ENCODE assay signal across 8 cellular contexts in the genomic region with DNA sequence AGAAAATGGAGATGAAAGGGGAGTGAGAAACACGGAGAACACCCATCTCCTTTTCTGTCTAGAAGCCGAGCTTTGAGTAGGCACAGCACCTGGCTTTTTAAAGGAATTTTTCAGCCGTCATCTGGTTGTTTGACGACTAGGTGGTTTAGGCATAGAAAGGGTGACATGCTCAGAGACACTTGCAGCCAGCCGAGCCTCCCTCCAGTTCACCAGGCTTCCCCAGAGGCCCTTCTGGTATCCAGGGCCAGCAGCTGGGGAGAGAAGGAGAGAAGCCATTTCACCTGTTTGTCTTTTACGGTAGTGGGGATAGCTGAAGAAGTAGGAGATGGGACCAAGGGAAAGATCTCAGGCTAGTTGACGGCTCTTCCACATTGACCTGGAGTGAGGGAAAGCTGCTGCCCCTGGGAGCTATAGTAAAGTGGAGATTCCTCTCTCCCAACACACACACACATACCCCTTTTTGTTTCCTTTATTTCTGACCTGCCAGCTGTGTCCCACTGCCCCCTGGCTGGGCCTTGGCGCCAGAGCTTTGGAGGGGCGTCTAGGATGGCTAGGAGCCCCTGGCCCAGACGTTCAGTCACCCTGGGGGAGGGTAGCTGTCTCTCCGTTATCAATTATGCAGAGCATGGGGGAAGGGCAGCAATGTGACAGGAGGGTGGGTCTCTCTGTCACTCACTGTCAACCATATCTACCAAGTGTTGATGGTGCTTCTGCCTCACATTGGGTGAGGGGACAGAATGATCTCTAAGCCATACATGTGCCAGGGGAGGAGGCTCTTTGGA. TPM values are rescaled to one million over a fixed set of nuclear protein-coding genes. Genes with fewer than 3 reads are reported as not detected.
A peak's percentile ranks its signal among the peaks of the same experiment; 100 is the strongest.
DNase-seq lines count a peak whose midpoint lies in the region; ATAC-seq and TF ChIP-seq lines count a peak whose summit lies in the region.

No MANE protein-coding gene starts in this region.

- DNase-seq in CD4-positive, CD25-positive, alpha-beta regulatory T cell, result no peak
- DNase-seq in LNCaP clone FGC (ENCODE audit: low read depth) (no peak), coronary artery (ENCODE audit: low spot score) (no peak), GF-D8 (lab: John Stamatoyannopoulos, UW) (no peak)
- DNase-seq in natural killer cell treated with Interleukin-12 subunit alpha and Interleukin-12 subunit beta and Interleukin-15 and Interleukin-18, amount 100 ng/mL, for 72 hours (ENCODE audit: low spot score), result no peak

- peak overlapping the region; percentile 85 for H3K4me3 ChIP-seq in CD4-positive, CD25-positive, alpha-beta regulatory T cell (ENCODE audit: low read depth, low read length)
- H3K4me3 ChIP-seq in LNCaP clone FGC (ENCODE audit: low read depth, low read length) (peak overlapping the region; percentile 65), coronary artery (peak overlapping the region; percentile 77)

- TF ChIP-seq CTCF in LNCaP clone FGC (IDR thresholded peaks at IDR 0.05; ENCODE audit: control insufficient read depth, extremely low read depth, insufficient read depth), result no peak
- TF ChIP-seq CTCF in coronary artery (IDR thresholded peaks at IDR 0.05), result no peak

- peak overlapping the region; percentile 85 to 93 (median 90) for H3K4me3 Mint-ChIP-seq in CD4-positive, CD25-positive, alpha-beta regulatory T cell
- H3K4me3 Mint-ChIP-seq in natural killer cell treated with Interleukin-12 subunit alpha and Interleukin-12 subunit beta and Interleukin-15 and Interleukin-18, amount 100 ng/mL, for 72 hours, result peak overlapping the region; percentile 87

- H3K27me3 ChIP-seq in CD4-positive, CD25-positive, alpha-beta regulatory T cell (ENCODE audit: control insufficient read depth, insufficient read depth, low read length), result no peaks in the 10 kb centered on the region

- H3K9me3 Mint-ChIP-seq in CD4-positive, CD25-positive, alpha-beta regulatory T cell, result no peaks in the 10 kb centered on the region
- no peaks in the 10 kb centered on the region for H3K9me3 Mint-ChIP-seq in natural killer cell treated with Interleukin-12 subunit alpha and Interleukin-12 subunit beta and Interleukin-15 and Interleukin-18, amount 100 ng/mL, for 72 hours

- H3K4me1 ChIP-seq in CD4-positive, CD25-positive, alpha-beta regulatory T cell (ENCODE audit: control insufficient read depth, insufficient read depth, low read length, poor library complexity, severe bottlenecking), result peaks cover 30% of the 10 kb centered on the region

- H3K36me3 ChIP-seq in CD4-positive, CD25-positive, alpha-beta regulatory T cell (ENCODE audit: control insufficient read depth, insufficient read depth, low read length), result no peaks in the 10 kb centered on the region

- peak overlapping the region; percentile 94 to 96 (median 94) for H3K27ac Mint-ChIP-seq in CD4-positive, CD25-positive, alpha-beta regulatory T cell
- peak overlapping the region; percentile 43 to 73 for H3K27ac Mint-ChIP-seq in natural killer cell treated with Interleukin-12 subunit alpha and Interleukin-12 subunit beta and Interleukin-15 and Interleukin-18, amount 100 ng/mL, for 72 hours

- no peaks in the 10 kb centered on the region for H3K27me3 Mint-ChIP-seq in CD4-positive, CD25-positive, alpha-beta regulatory T cell
- no peaks in the 10 kb centered on the region for H3K27me3 Mint-ChIP-seq in natural killer cell treated with Interleukin-12 subunit alpha and Interleukin-12 subunit beta and Interleukin-15 and Interleukin-18, amount 100 ng/mL, for 72 hours

- H3K27ac ChIP-seq in CD4-positive, CD25-positive, alpha-beta regulatory T cell (ENCODE audit: insufficient read depth, low read length, poor library complexity, severe bottlenecking), result peak overlapping the region; percentile 82
- peak overlapping the region; percentile 53 to 85 for H3K27ac ChIP-seq in coronary artery

- no peak for ATAC-seq in CD4-positive, CD25-positive, alpha-beta regulatory T cell (ENCODE audit: low read depth in 2 of 2)
- ATAC-seq in natural killer cell treated with Interleukin-12 subunit alpha and Interleukin-12 subunit beta and Interleukin-15 and Interleukin-18, amount 100 ng/mL, for 72 hours, result no peak
- ATAC-seq in HG03521 (IDR thresholded peaks at IDR 0.05; ENCODE audit: unreplicated experiment), result no peak
- ATAC-seq in HG03354 (IDR thresholded peaks at IDR 0.05; ENCODE audit: poor library complexity, severe bottlenecking, unreplicated experiment), result no peak
- no peak for ATAC-seq in GM18873 (IDR thresholded peaks at IDR 0.05; ENCODE audit: low FRiP score, unreplicated experiment)

- H3K4me1 Mint-ChIP-seq in CD4-positive, CD25-positive, alpha-beta regulatory T cell, result peaks cover 0 to 57% (median 29%) of the 10 kb centered on the region in 4 donors
- peaks cover 28 to 35% of the 10 kb centered on the region in 2 donors for H3K4me1 Mint-ChIP-seq in natural killer cell treated with Interleukin-12 subunit alpha and Interleukin-12 subunit beta and Interleukin-15 and Interleukin-18, amount 100 ng/mL, for 72 hours (ENCODE audit: low read depth in 2 of 2)

- H3K36me3 Mint-ChIP-seq in CD4-positive, CD25-positive, alpha-beta regulatory T cell, result no peaks in the 10 kb centered on the region
- no peaks in the 10 kb centered on the region for H3K36me3 Mint-ChIP-seq in natural killer cell treated with Interleukin-12 subunit alpha and Interleukin-12 subunit beta and Interleukin-15 and Interleukin-18, amount 100 ng/mL, for 72 hours

- no peaks in the 10 kb centered on the region for H3K9me3 ChIP-seq in CD4-positive, CD25-positive, alpha-beta regulatory T cell (ENCODE audit: control insufficient read depth in 2 of 2, low read length in 2 of 2)

RNA-seq across cellular contexts. Expression of a gene that starts 5.5 kb away (rescaled TPM):
- total RNA-seq in CD4-positive, CD25-positive, alpha-beta regulatory T cell, result 31.5 TPM
- 1 to 10 TPM; 3.8 to 4.6 (median 4.4) TPM for polyA plus RNA-seq in CD4-positive, CD25-positive, alpha-beta regulatory T cell
- total RNA-seq in natural killer cell treated with Interleukin-12 subunit alpha and Interleukin-12 subunit beta and Interleukin-15 and Interleukin-18, amount 100 ng/mL, for 72 hours, result 10 to 100 TPM; 13.1 to 13.3 TPM

RNA-seq across cellular contexts. Expression of a gene that starts 7.3 kb away (rescaled TPM):
- total RNA-seq in CD4-positive, CD25-positive, alpha-beta regulatory T cell, result 25.1 TPM
- 10 to 100 TPM; 22.5 to 29.1 (median 25.6) TPM for polyA plus RNA-seq in CD4-positive, CD25-positive, alpha-beta regulatory T cell
- 10 to 100 TPM; 33.8 to 56.7 TPM for total RNA-seq in natural killer cell treated with Interleukin-12 subunit alpha and Interleukin-12 subunit beta and Interleukin-15 and Interleukin-18, amount 100 ng/mL, for 72 hours

RNA-seq across cellular contexts. Expression of a gene that starts 13.5 kb away (rescaled TPM):
- total RNA-seq in CD4-positive, CD25-positive, alpha-beta regulatory T cell, result not detected
- polyA plus RNA-seq in CD4-positive, CD25-positive, alpha-beta regulatory T cell, result not detected
- total RNA-seq in natural killer cell treated with Interleukin-12 subunit alpha and Interleukin-12 subunit beta and Interleukin-15 and Interleukin-18, amount 100 ng/mL, for 72 hours, result 1 to 10 TPM in 1 of 2 donors, not detected in 1; 1.9 TPM

RNA-seq across cellular contexts. Expression of a gene that starts 41.9 kb away (rescaled TPM):
- 931 TPM for total RNA-seq in CD4-positive, CD25-positive, alpha-beta regulatory T cell
- 100 to 1,000 TPM; 113 to 150 (median 134) TPM for polyA plus RNA-seq in CD4-positive, CD25-positive, alpha-beta regulatory T cell
- 100 to 1,000 TPM; 641 to 747 TPM for total RNA-seq in natural killer cell treated with Interleukin-12 subunit alpha and Interleukin-12 subunit beta and Interleukin-15 and Interleukin-18, amount 100 ng/mL, for 72 hours

RNA-seq across cellular contexts. Expression of a gene that starts 52.3 kb away (rescaled TPM):
- total RNA-seq in CD4-positive, CD25-positive, alpha-beta regulatory T cell, result 187 TPM
- polyA plus RNA-seq in CD4-positive, CD25-positive, alpha-beta regulatory T cell, result 100 to 1,000 TPM; 525 to 639 (median 574) TPM
- total RNA-seq in natural killer cell treated with Interleukin-12 subunit alpha and Interleukin-12 subunit beta and Interleukin-15 and Interleukin-18, amount 100 ng/mL, for 72 hours, result 100 to 1,000 TPM; 206 to 353 TPM
